Comparison of ENCODE assay signal across 11 cellular contexts in genomic region chr4:157128395-157128794, GRCh38. TPM values are rescaled to one million over a fixed set of nuclear protein-coding genes. Genes with fewer than 3 reads are reported as not detected.
A peak's percentile ranks its signal among the peaks of the same experiment; 100 is the strongest.
DNase-seq lines count a peak whose midpoint lies in the region; FAIRE-seq and TF ChIP-seq lines count a peak whose summit lies in the region.
"Had no signal": no experiment of that assay in that cellular context is flagged by ENCODE, and none has a peak within 500 bp of the region (broad histone marks: within the 10 kb centered on the region; RNA-seq: fewer than 3 reads in every experiment).

No MANE protein-coding gene starts in this region.

- FAIRE-seq in D721Med (lab: Jason Lieb, UNC) = no peak
- FAIRE-seq: GM12878 had no signal

- H2BK5ac ChIP-seq in mesenchymal stem cell (ENCODE audit: low read depth, low read length, poor library complexity, severe bottlenecking) = no peak overlapping the region

- no peak overlapping the region for H2AK5ac ChIP-seq in mesenchymal stem cell (ENCODE audit: low read length, severe bottlenecking)

- peak; percentile 48 for TF ChIP-seq CTCF in D721Med (IDR thresholded peaks at IDR 0.05; ENCODE audit: insufficient read depth, missing control alignments)
- TF ChIP-seq CTCF in brain microvascular endothelial cell (IDR thresholded peaks at IDR 0.05; ENCODE audit: low read depth, low read length, missing control alignments) = peak; percentile 71

- H2BK120ac ChIP-seq in mesenchymal stem cell (ENCODE audit: low read depth, low read length) = no peak overlapping the region

- no peak overlapping the region for H3K9ac ChIP-seq in mesenchymal stem cell (ENCODE audit: low read length)

- H3K18ac ChIP-seq in mesenchymal stem cell (ENCODE audit: low read depth in 1 of 2, low read length in 2 of 2) = no peak overlapping the region

- H3K4ac ChIP-seq in mesenchymal stem cell (ENCODE audit: low read depth in 1 of 2, low read length in 2 of 2) = no peak overlapping the region

- no peaks in the 10 kb centered on the region for H3K36me3 ChIP-seq in brain microvascular endothelial cell (replicated peaks)
- no peaks in the 10 kb centered on the region for H3K36me3 ChIP-seq in mesenchymal stem cell (ENCODE audit: control insufficient read depth in 1 of 2, insufficient read depth in 2 of 2, low read depth in 1 of 2, low read length in 2 of 2)
- H3K36me3 ChIP-seq: ovary, upper lobe of left lung had no signal

- no peaks in the 10 kb centered on the region for H3K4me1 ChIP-seq in mesenchymal stem cell (ENCODE audit: control insufficient read depth, insufficient read depth, low read depth, low read length)
- H3K4me1 ChIP-seq: upper lobe of left lung had no signal

- H2BK15ac ChIP-seq in mesenchymal stem cell (ENCODE audit: low read depth, poor library complexity, severe bottlenecking) = no peak overlapping the region

- H3K23ac ChIP-seq in mesenchymal stem cell (ENCODE audit: low read length in 2 of 2) = no peak overlapping the region

- DNase-seq in D721Med (ENCODE audit: insufficient read length, low spot score) (no peak), NCI-H1105 treated with DMSO at 0.1 percent for 48 hours (lab: John Stamatoyannopoulos, UW) (peak; percentile 71), brain microvascular endothelial cell (peak; percentile 61), mesenchymal stem cell (peak; percentile 42), NCI-H187 treated with DMSO at 0.1 percent for 48 hours (lab: John Stamatoyannopoulos, UW) (no peak), NCI-H1436 treated with DMSO at 0.1 percent for 48 hours (lab: John Stamatoyannopoulos, UW) (no peak), NCI-H1092 (lab: John Stamatoyannopoulos, UW) (no peak)
- DNase-seq in effector CD4-positive, alpha-beta T cell = no peak
- DNase-seq: upper lobe of left lung had no signal

- no peaks in the 10 kb centered on the region for H3K79me1 ChIP-seq in mesenchymal stem cell (replicated peaks; ENCODE audit: low read length, poor library complexity, severe bottlenecking)

- H4K8ac ChIP-seq in mesenchymal stem cell (ENCODE audit: low read length) = no peak overlapping the region

- H3K9me3 ChIP-seq in mesenchymal stem cell (ENCODE audit: control insufficient read depth, low read length) = no peaks in the 10 kb centered on the region
- H3K9me3 ChIP-seq: ovary, upper lobe of left lung had no signal

- no peak overlapping the region for H2AFZ ChIP-seq in mesenchymal stem cell (ENCODE audit: low read depth, low read length)

- no peak overlapping the region for H3K14ac ChIP-seq in mesenchymal stem cell (ENCODE audit: low read length in 2 of 2)

- no peak overlapping the region for H3K4me2 ChIP-seq in mesenchymal stem cell (ENCODE audit: low read length, poor library complexity, severe bottlenecking)

- no peaks in the 10 kb centered on the region for H3K27me3 ChIP-seq in brain microvascular endothelial cell (replicated peaks)
- H3K27me3 ChIP-seq in mesenchymal stem cell (ENCODE audit: control insufficient read depth in 1 of 2, insufficient read depth in 1 of 2, low read length in 2 of 2) = no peaks in the 10 kb centered on the region
- H3K27me3 ChIP-seq: ovary, upper lobe of left lung had no signal

- H3K4me3 ChIP-seq in brain microvascular endothelial cell (ENCODE audit: low read depth, low read length) = no peak overlapping the region
- no peak overlapping the region for H3K4me3 ChIP-seq in mesenchymal stem cell (ENCODE audit: insufficient read depth in 1 of 2, low read depth in 1 of 2, low read length in 2 of 2)
- H3K4me3 ChIP-seq: GM12878, ovary, upper lobe of left lung had no signal

- in situ Hi-C loops in brain microvascular endothelial cell (cut with HindIII; ENCODE audit: low pct_ligation_motif_present, low sequenced_read_pairs) = no loop called here

- H4K91ac ChIP-seq in mesenchymal stem cell (ENCODE audit: low read length) = no peak overlapping the region

- H3K27ac ChIP-seq in brain microvascular endothelial cell (no peak overlapping the region), mesenchymal stem cell (ENCODE audit: low read length, poor library complexity, severe bottlenecking) (no peak overlapping the region)
- H3K27ac ChIP-seq: ovary, upper lobe of left lung had no signal

- no peak overlapping the region for H2BK12ac ChIP-seq in mesenchymal stem cell (ENCODE audit: low read length in 2 of 2)

RNA-seq across cellular contexts. Expression of gene GLRB, which starts 52.4 kb away (rescaled TPM):
- polyA plus RNA-seq in mesenchymal stem cell (2013, experiment 1 of 2) = 4.4 TPM
- 5.6 TPM for polyA plus RNA-seq in mesenchymal stem cell (2013, experiment 2 of 2)

Comparison
In these comparisons a context has a peak if more than half of its experiments do, and no peak if none do; other contexts are left out.
1. DNase-seq: peak in NCI-H1105 treated with DMSO at 0.1 percent for 48 hours (single experiment), brain microvascular endothelial cell (single experiment) and mesenchymal stem cell (single experiment); none in D721Med (single experiment), NCI-H187 treated with DMSO at 0.1 percent for 48 hours (single experiment), effector CD4-positive, alpha-beta T cell (single experiment), NCI-H1436 treated with DMSO at 0.1 percent for 48 hours (single experiment) and NCI-H1092 (single experiment).